15 cellular contexts compared by ENCODE assay signal in genomic region chr6:148518371-148519156, GRCh38.
DNase-seq lines count a peak whose midpoint lies in the region; ATAC-seq, FAIRE-seq and TF ChIP-seq lines count a peak whose summit lies in the region.
"Had no signal": no experiment of that assay in that cellular context is flagged by ENCODE, and none has a peak within 500 bp of the region (broad histone marks: within the 10 kb centered on the region; RNA-seq: fewer than 3 reads in every experiment).

No MANE protein-coding gene starts in this region.

- H3K4me3 ChIP-seq in mucosa of descending colon (no peak overlapping the region), kidney (ENCODE audit: low read length in 2 of 2) (no peak overlapping the region), Caco-2 (ENCODE audit: low read depth, low read length) (no peak overlapping the region)
- H3K4me3 ChIP-seq: K562 had no signal

- H3K27me3 ChIP-seq in Caco-2 (replicated peaks; ENCODE audit: control insufficient read depth, insufficient read depth, low read length): no peaks in the 10 kb centered on the region

- no peak for FAIRE-seq in kidney (lab: Jason Lieb, UNC)
- FAIRE-seq: islet of Langerhans, K562 had no signal

- H3K9me3 Mint-ChIP-seq in HFFc6 (no peaks in the 10 kb centered on the region; the same call in 1 of the 2 replicates), endothelial cell (ENCODE audit: unreplicated experiment) (no peaks in the 10 kb centered on the region), Caco-2 (ENCODE audit: unreplicated experiment) (no peaks in the 10 kb centered on the region)
- H3K9me3 Mint-ChIP-seq in naive thymus-derived CD8-positive, alpha-beta T cell: no peaks in the 10 kb centered on the region
- H3K9me3 Mint-ChIP-seq: activated T-helper 2 cell treated with anti-CD3 and anti-CD28 coated beads, Interferon-gamma antibody, Interleukin-2, Interleukin-4, amounts not matched to agents 10 μg/mL and 5 μg/mL and 100 μg/mL, durations not matched to agents 14 hours and 24 hours and 36 hours; effector memory CD8-positive, alpha-beta T cell had no signal

- no peak overlapping the region for H3K9ac ChIP-seq in kidney (ENCODE audit: low read length in 2 of 2)

- ATAC-seq in mucosa of descending colon: peak; percentile 82
- ATAC-seq in naive thymus-derived CD8-positive, alpha-beta T cell: no peak
- ATAC-seq: activated CD8-positive, alpha-beta T cell treated with anti-CD3 and anti-CD28 coated beads, Interleukin-2, amount 10 ng/mL, durations not matched to agents 7 days and 5 days; effector memory CD8-positive, alpha-beta T cell; K562 had no signal

- H3K9me3 ChIP-seq in mucosa of descending colon: no peaks in the 10 kb centered on the region
- H3K9me3 ChIP-seq in kidney (ENCODE audit: control insufficient read depth in 1 of 2, low read length in 2 of 2): no peaks in the 10 kb centered on the region
- no peaks in the 10 kb centered on the region for H3K9me3 ChIP-seq in Caco-2

- CTCF ChIA-PET in Caco-2 (lab: Charles Lee): no interaction called here

- H3K27me3 Mint-ChIP-seq in HFFc6 (ENCODE audit: insufficient read depth) (peaks cover 9% of the 10 kb centered on the region), endothelial cell (ENCODE audit: unreplicated experiment) (peaks cover 20% of the 10 kb centered on the region), Caco-2 (ENCODE audit: insufficient read depth, unreplicated experiment) (no peaks in the 10 kb centered on the region)
- H3K27me3 Mint-ChIP-seq in naive thymus-derived CD8-positive, alpha-beta T cell: peaks cover 0 to 16% (median 8%) of the 10 kb centered on the region in 5 donors

- POLR2A ChIA-PET in naive thymus-derived CD8-positive, alpha-beta T cell (lab: Charles Lee): no interaction called here
- POLR2A ChIA-PET in Caco-2 (lab: Charles Lee): no interaction called here

- intact Hi-C loops in mucosa of descending colon (cut with DNase I, micrococcal nuclease): no loop called here
- intact Hi-C loops in kidney (cut with DNase I): no loop called here
- intact Hi-C loops in Caco-2 (cut with micrococcal nuclease; ENCODE audit: unreplicated experiment): no loop called here

- no TSS peak for BruUV-seq in Caco-2 (replicated peaks; lab: Mats Ljungman, UMichigan)

- H3K4me1 Mint-ChIP-seq in HFFc6 (ENCODE audit: low read depth): peaks cover 80% of the 10 kb centered on the region
- H3K4me1 Mint-ChIP-seq in endothelial cell (ENCODE audit: unreplicated experiment): peaks cover 18% of the 10 kb centered on the region
- H3K4me1 Mint-ChIP-seq in naive thymus-derived CD8-positive, alpha-beta T cell: peaks cover 0 to 15% (median 0%) of the 10 kb centered on the region in 4 donors
- no peaks in the 10 kb centered on the region for H3K4me1 Mint-ChIP-seq in Caco-2 (ENCODE audit: low read depth, unreplicated experiment)

- peaks cover 80% of the 10 kb centered on the region for H3K36me3 Mint-ChIP-seq in HFFc6 (ENCODE audit: low read depth)
- peaks cover 50% of the 10 kb centered on the region for H3K36me3 Mint-ChIP-seq in endothelial cell (ENCODE audit: low read depth, unreplicated experiment)
- no peaks in the 10 kb centered on the region for H3K36me3 Mint-ChIP-seq in naive thymus-derived CD8-positive, alpha-beta T cell
- H3K36me3 Mint-ChIP-seq in Caco-2 (ENCODE audit: insufficient read depth, unreplicated experiment): peaks cover 40% of the 10 kb centered on the region

- no peak for DNase-seq in HFFc6
- no peak for DNase-seq in endothelial cell (ENCODE audit: low spot score)
- no peak for DNase-seq in mucosa of descending colon
- peak in 1 of 49 donors; percentile 39 for DNase-seq in substantia nigra (lab: John Stamatoyannopoulos, UW)
- no peak for DNase-seq in naive thymus-derived CD8-positive, alpha-beta T cell
- no peak for DNase-seq in kidney
- DNase-seq in NCI-H1105 treated with DMSO at 0.1 percent for 48 hours (lab: John Stamatoyannopoulos, UW): no peak
- DNase-seq in Caco-2: no peak
- DNase-seq: activated CD8-positive, alpha-beta T cell treated with anti-CD3 and anti-CD28 coated beads, Interleukin-2, amount 10 ng/mL, durations not matched to agents 7 days and 5 days; effector memory CD8-positive, alpha-beta T cell; NCI-H1105; stimulated activated CD4-positive, alpha-beta T cell treated with anti-CD3 and anti-CD28 coated beads, Interleukin-4, amount 100 ng/mL, for 24 hours had no signal

- H3K4me1 ChIP-seq in mucosa of descending colon (ENCODE audit: low read depth) (peaks cover 13% of the 10 kb centered on the region), kidney (ENCODE audit: control insufficient read depth in 1 of 2, insufficient read depth in 1 of 2, low read depth in 1 of 2, low read length in 2 of 2) (peaks cover 0 to 4% of the 10 kb centered on the region in 2 donors), Caco-2 (no peaks in the 10 kb centered on the region)

- H3K4me3 Mint-ChIP-seq in HFFc6 (no peak overlapping the region; the same call in 1 of the 2 replicates), endothelial cell (ENCODE audit: unreplicated experiment) (peak overlapping the region; percentile 70), Caco-2 (ENCODE audit: unreplicated experiment) (no peak overlapping the region)
- H3K4me3 Mint-ChIP-seq in naive thymus-derived CD8-positive, alpha-beta T cell: no peak overlapping the region
- H3K4me3 Mint-ChIP-seq: activated CD8-positive, alpha-beta T cell treated with anti-CD3 and anti-CD28 coated beads, Interleukin-2, amount 10 ng/mL, durations not matched to agents 7 days and 5 days; effector memory CD8-positive, alpha-beta T cell had no signal

- H3K36me3 ChIP-seq in mucosa of descending colon (ENCODE audit: low read depth) (no peaks in the 10 kb centered on the region), kidney (ENCODE audit: control insufficient read depth in 1 of 2, insufficient read depth in 2 of 2, low read length in 2 of 2) (peaks cover 3 to 15% of the 10 kb centered on the region in 2 donors), Caco-2 (ENCODE audit: control insufficient read depth, insufficient read depth, low read length) (no peaks in the 10 kb centered on the region)

- H3K27ac ChIP-seq in substantia nigra (ENCODE audit: low read depth, low read length, poor library complexity, severe bottlenecking) (peak overlapping the region; percentile 71), kidney (ENCODE audit: low read depth in 2 of 2, low read length in 2 of 2) (no peak overlapping the region)

- peak overlapping the region; percentile 71 for H3K27ac Mint-ChIP-seq in HFFc6
- no peak overlapping the region for H3K27ac Mint-ChIP-seq in endothelial cell (ENCODE audit: unreplicated experiment)
- H3K27ac Mint-ChIP-seq in naive thymus-derived CD8-positive, alpha-beta T cell: peak overlapping the region in 1 of 10 donors; percentile 24
- H3K27ac Mint-ChIP-seq in Caco-2 (ENCODE audit: unreplicated experiment): no peak overlapping the region
- H3K27ac Mint-ChIP-seq: activated CD8-positive, alpha-beta T cell treated with anti-CD3 and anti-CD28 coated beads, Interleukin-2, amount 10 ng/mL, durations not matched to agents 7 days and 5 days; activated T-helper 2 cell treated with anti-CD3 and anti-CD28 coated beads, Interferon-gamma antibody, Interleukin-2, Interleukin-4, amounts not matched to agents 10 μg/mL and 5 μg/mL and 100 μg/mL, durations not matched to agents 14 hours and 24 hours and 36 hours; effector memory CD8-positive, alpha-beta T cell had no signal

- TF ChIP-seq CTCF in HFFc6 (IDR thresholded peaks at IDR 0.05) (no peak), endothelial cell (IDR thresholded peaks at IDR 0.05; ENCODE audit: unreplicated experiment) (no peak), mucosa of descending colon (IDR thresholded peaks at IDR 0.05) (no peak), kidney (IDR thresholded peaks at IDR 0.05; ENCODE audit: borderline replicate concordance, extremely low read depth, insufficient read depth) (no peak), Caco-2 (IDR thresholded peaks at IDR 0.05; ENCODE audit: insufficient read depth in 1 of 2, low read depth in 1 of 2, low read length in 1 of 2, severe bottlenecking in 1 of 2, unreplicated experiment in 1 of 2) (no peak)
